ENCODE assay signal across 3 cellular contexts in genomic region chr10:132930701-132931100, GRCh38. TPM values are rescaled to one million over a fixed set of nuclear protein-coding genes. Genes with fewer than 3 reads are reported as not detected.
"Had no signal": no experiment of that assay in that cellular context is flagged by ENCODE, and none has a peak within 500 bp of the region (broad histone marks: within the 10 kb centered on the region; RNA-seq: fewer than 3 reads in every experiment).

No MANE protein-coding gene starts in this region.

RNA-seq across cellular contexts. Expression of gene CFAP46, which starts 11.7 kb away (rescaled TPM):
- total RNA-seq: activated CD8-positive, alpha-beta memory T cell treated with anti-CD3 and anti-CD28 coated beads, Interleukin-2, amount 10 ng/mL, durations not matched to agents 7 days and 5 days; ascending aorta; PC-9 had no signal
